8 cellular contexts compared by ENCODE assay signal in the genomic region with DNA sequence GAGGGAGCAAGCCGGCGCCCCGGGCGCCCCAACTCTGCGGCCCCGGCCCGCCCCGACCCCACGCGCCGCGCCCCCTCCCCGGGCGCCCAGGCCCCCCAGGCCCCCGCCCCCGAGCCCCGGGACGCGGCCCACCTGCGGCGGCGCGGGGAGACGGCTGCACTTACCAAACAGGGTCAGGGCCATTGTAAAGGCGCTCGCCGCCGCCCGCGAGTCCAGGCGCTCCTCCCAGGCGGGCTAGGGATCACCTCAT. TPM values are rescaled to one million over a fixed set of nuclear protein-coding genes. Genes with fewer than 3 reads are reported as not detected.
DNase-seq lines count a peak whose midpoint lies in the region; ATAC-seq lines count a peak whose summit lies in the region.

No MANE protein-coding gene starts in this region.

- no peaks in the 10 kb centered on the region for H3K36me3 Mint-ChIP-seq in activated naive CD4-positive, alpha-beta T cell treated with anti-CD3 and anti-CD28 coated beads, Interleukin-2, amount 50 U/mL, for 72 hours

- no peaks in the 10 kb centered on the region for H3K9me3 ChIP-seq in iPS-20b (ENCODE audit: insufficient read depth, low read depth, low read length)

- H3K27me3 ChIP-seq in iPS-20b (ENCODE audit: insufficient read depth, low read length), result no peaks in the 10 kb centered on the region

- no peak overlapping the region for H3K27ac Mint-ChIP-seq in activated naive CD4-positive, alpha-beta T cell treated with anti-CD3 and anti-CD28 coated beads, Interleukin-2, amount 50 U/mL, for 72 hours

- no peaks in the 10 kb centered on the region for H3K36me3 ChIP-seq in iPS-20b (ENCODE audit: insufficient read depth, low read depth, low read length)

- H3K4me1 ChIP-seq in iPS-20b (ENCODE audit: insufficient read depth, low read length), result peaks cover 36% of the 10 kb centered on the region; the same call in 1 of the 2 replicates

- H3K9me3 Mint-ChIP-seq in activated naive CD4-positive, alpha-beta T cell treated with anti-CD3 and anti-CD28 coated beads, Interleukin-2, amount 50 U/mL, for 72 hours, result no peaks in the 10 kb centered on the region

- H3K9ac ChIP-seq in iPS-20b (ENCODE audit: low read depth, low read length), result peak overlapping the region; percentile 86; the same call in 1 of the 2 replicates

- peak; percentile 25 for ATAC-seq in HG03135 (IDR thresholded peaks at IDR 0.05; ENCODE audit: unreplicated experiment)
- ATAC-seq in activated naive CD4-positive, alpha-beta T cell treated with anti-CD3 and anti-CD28 coated beads, Interleukin-2, amount 50 U/mL, for 72 hours, result peak; percentile 61 to 64
- ATAC-seq in stimulated activated naive CD8-positive, alpha-beta T cell treated with anti-CD3 and anti-CD28 coated beads, Interleukin-15, Interleukin-2, amounts not matched to agents 100 U/mL and 50 U/mL, for 24 hours, result peak; percentile 56

- H3K27ac ChIP-seq in iPS-20b (ENCODE audit: low read length), result no peak overlapping the region

- H3K4me3 ChIP-seq in iPS-20b (ENCODE audit: low read length), result peak overlapping the region; percentile 92

- DNase-seq in NCI-H2171 treated with DMSO at 0.1 percent for 48 hours (lab: John Stamatoyannopoulos, UW) (peak; percentile 70), NCI-H2171 (lab: John Stamatoyannopoulos, UW) (no peak), SIG-M5 (lab: John Stamatoyannopoulos, UW) (no peak), NCI-H1048 (lab: John Stamatoyannopoulos, UW) (no peak)
- no peak for DNase-seq in activated naive CD4-positive, alpha-beta T cell treated with anti-CD3 and anti-CD28 coated beads, Interleukin-2, amount 50 U/mL, for 72 hours (ENCODE audit: low spot score in 2 of 2)
- no peak for DNase-seq in stimulated activated naive CD8-positive, alpha-beta T cell treated with anti-CD3 and anti-CD28 coated beads, Interleukin-15, Interleukin-2, amounts not matched to agents 100 U/mL and 50 U/mL, for 24 hours

RNA-seq across cellular contexts. Expression of a gene that starts 0.5 kb away (rescaled TPM):
- total RNA-seq in activated naive CD4-positive, alpha-beta T cell treated with anti-CD3 and anti-CD28 coated beads, Interleukin-2, amount 50 U/mL, for 72 hours, result 1 to 10 TPM; 2.9 to 3.3 TPM
